Comparison of ENCODE assay signal across 25 cellular contexts in genomic region chr3:127031845-127032244, GRCh38. TPM values are rescaled to one million over a fixed set of nuclear protein-coding genes. Genes with fewer than 3 reads are reported as not detected.
A peak's percentile ranks its signal among the peaks of the same experiment; 100 is the strongest.
DNase-seq lines count a peak whose midpoint lies in the region; ATAC-seq, FAIRE-seq and TF ChIP-seq lines count a peak whose summit lies in the region.
"Had no signal": no experiment of that assay in that cellular context is flagged by ENCODE, and none has a peak within 500 bp of the region (broad histone marks: within the 10 kb centered on the region; RNA-seq: fewer than 3 reads in every experiment).

No MANE protein-coding gene starts in this region.

- H3K27ac ChIP-seq in right cardiac atrium (ENCODE audit: low read length) (no peak overlapping the region), heart right ventricle (no peak overlapping the region), RWPE1 (peak overlapping the region; percentile 84), kidney (ENCODE audit: low read depth in 2 of 2, low read length in 2 of 2) (no peak overlapping the region), SJCRH30 (no peak overlapping the region)
- H3K27ac ChIP-seq: A549; BLaER1 treated with 17β-estradiol and CSF1 and Interleukin-3, amounts not matched to agents 10 nM and 100 nM had no signal

- FAIRE-seq in kidney (lab: Jason Lieb, UNC), result no peak
- FAIRE-seq: A549, GM12891, GM18507, H54 had no signal

- H3K4me3 ChIP-seq in right cardiac atrium (ENCODE audit: low read length), result no peak overlapping the region
- H3K4me3 ChIP-seq in heart right ventricle, result no peak overlapping the region
- no peak overlapping the region for H3K4me3 ChIP-seq in kidney (ENCODE audit: low read length in 2 of 2)
- H3K4me3 ChIP-seq in SJCRH30, result no peak overlapping the region
- H3K4me3 ChIP-seq in H7 (ENCODE audit: insufficient read depth, low read depth, low read length), result no peak overlapping the region
- H3K4me3 ChIP-seq: A549; BLaER1 treated with 17β-estradiol and CSF1 and Interleukin-3, amounts not matched to agents 10 nM and 100 nM had no signal

- no peaks in the 10 kb centered on the region for H3K4me1 ChIP-seq in right cardiac atrium (ENCODE audit: control insufficient read depth, insufficient read depth, low read length)
- H3K4me1 ChIP-seq in heart right ventricle, result peaks cover 0 to 10% (median 0%) of the 10 kb centered on the region in 9 donors
- peaks cover 8 to 11% of the 10 kb centered on the region in 2 donors for H3K4me1 ChIP-seq in kidney (ENCODE audit: control insufficient read depth in 1 of 2, insufficient read depth in 1 of 2, low read depth in 1 of 2, low read length in 2 of 2)
- no peaks in the 10 kb centered on the region for H3K4me1 ChIP-seq in SJCRH30

- ATAC-seq in right cardiac atrium (no peak), heart right ventricle (no peak)
- ATAC-seq: A549 had no signal

- intact Hi-C loops in right cardiac atrium (cut with DNase I) (no loop called here), heart right ventricle (cut with DNase I) (no loop called here), kidney (cut with DNase I) (no loop called here)

- DNase-seq in right cardiac atrium (peak; percentile 9 to 43 (median 43)), heart right ventricle (no peak), RWPE1 (ENCODE audit: low spot score) (no peak), kidney (peak; percentile 60), SJCRH30 (no peak), H7 (no peak)
- no peak for DNase-seq in stimulated activated CD4-positive, alpha-beta T cell treated with anti-CD3 and anti-CD28 coated beads, Interleukin-4, amount 100 ng/mL, for 1 hour
- DNase-seq: 8988T; ACHN; AML-193; BE2C; Calu3; CD4-positive, alpha-beta T cell; CD8-positive, alpha-beta memory T cell; DMS53; DMS79 treated with DMSO at 0.1 percent for 48 hours; GF-D8; GOT3; HCEC 1CT had no signal

- no peak overlapping the region for H3K9ac ChIP-seq in kidney (ENCODE audit: low read length in 2 of 2)
- H3K9ac ChIP-seq: BLaER1 treated with 17β-estradiol and CSF1 and Interleukin-3, amounts not matched to agents 10 nM and 100 nM had no signal

- H3K27me3 ChIP-seq in right cardiac atrium (ENCODE audit: control insufficient read depth, insufficient read depth) (no peaks in the 10 kb centered on the region), heart right ventricle (no peaks in the 10 kb centered on the region), SJCRH30 (no peaks in the 10 kb centered on the region), H7 (ENCODE audit: control insufficient read depth, insufficient read depth, low read length) (no peaks in the 10 kb centered on the region)
- H3K27me3 ChIP-seq: BE2C; BLaER1 treated with 17β-estradiol and CSF1 and Interleukin-3, amounts not matched to agents 10 nM and 100 nM had no signal

- CTCF ChIA-PET in RWPE1 (lab: Yijun Ruan, JAX), result no interaction called here

- 90% methylated on average over 7 of the region's 7 CpGs for WGBS in right cardiac atrium
- whole genome bisulfite sequencing in heart right ventricle, 2 donors, result 91 to 96% methylated on average over 7 of the region's 7 CpGs

- POLR2A ChIA-PET in RWPE1 (lab: Yijun Ruan, JAX; ENCODE audit: low non-redundant PET), result no interaction called here

- TF ChIP-seq CTCF in heart right ventricle (IDR thresholded peaks at IDR 0.05), result no peak
- no peak for TF ChIP-seq CTCF in RWPE1 (conservative IDR thresholded peaks at IDR 0.05; ENCODE audit: low read depth)
- TF ChIP-seq CTCF in kidney (IDR thresholded peaks at IDR 0.05; ENCODE audit: borderline replicate concordance, extremely low read depth, insufficient read depth), result no peak

- peaks cover 0 to 76% (median 33%) of the 10 kb centered on the region in 9 donors for H3K36me3 ChIP-seq in heart right ventricle
- no peaks in the 10 kb centered on the region for H3K36me3 ChIP-seq in kidney (ENCODE audit: control insufficient read depth in 1 of 2, insufficient read depth in 2 of 2, low read length in 2 of 2)
- H3K36me3 ChIP-seq in SJCRH30, result peaks cover 18% of the 10 kb centered on the region; the same call in 1 of the 2 replicates
- H3K36me3 ChIP-seq in H7 (replicated peaks; ENCODE audit: control insufficient read depth, insufficient read depth, low read length), result peaks cover 14% of the 10 kb centered on the region

- no peaks in the 10 kb centered on the region for H3K9me3 ChIP-seq in right cardiac atrium (ENCODE audit: control insufficient read depth, low read length)
- H3K9me3 ChIP-seq in heart right ventricle, result no peaks in the 10 kb centered on the region
- H3K9me3 ChIP-seq in kidney (ENCODE audit: control insufficient read depth in 1 of 2, low read length in 2 of 2), result no peaks in the 10 kb centered on the region
- H3K9me3 ChIP-seq in SJCRH30 (replicated peaks), result no peaks in the 10 kb centered on the region
- H3K9me3 ChIP-seq: A549; BE2C; BLaER1 treated with 17β-estradiol and CSF1 and Interleukin-3, amounts not matched to agents 10 nM and 100 nM had no signal

RNA-seq across cellular contexts. Expression of gene PLXNA1, which starts 48.9 kb away (rescaled TPM):
- total RNA-seq in right cardiac atrium (10 to 100 TPM; 12.8 to 17.8 (median 15.2) TPM), heart right ventricle (10 to 100 TPM; 19.0 to 29.7 (median 25.1) TPM), kidney (29.0 TPM)
- polyA plus RNA-seq in right cardiac atrium (9.9 TPM), heart right ventricle (10 to 100 TPM; 14.3 to 14.8 TPM), kidney (ENCODE audit: insufficient read depth, low read depth, low replicate concordance) (5.3 TPM)
- 47.2 and 51.6 TPM in 2 replicates for total RNA-seq in SJCRH30 (2014; rRNA removed; shearing (Covaris generic))
- 41.9 and 42.7 TPM in 2 replicates for total RNA-seq in H7 (2014; rRNA removed; shearing (Covaris generic))
- polyA plus RNA-seq: CD14-positive monocyte had no signal

Comparison
In these comparisons a context has a peak if more than half of its experiments do, and no peak if none do; other contexts are left out.
1. DNase-seq: peak in right cardiac atrium (3 of 3) and kidney (single experiment); none in heart right ventricle (0 of 2), RWPE1 (single experiment), SJCRH30 (0 of 2), H7 (single experiment) and stimulated activated CD4-positive, alpha-beta T cell treated with anti-CD3 and anti-CD28 coated beads, Interleukin-4, amount 100 ng/mL, for 1 hour (single experiment).